8 cellular contexts compared by ENCODE assay signal in the genomic region with DNA sequence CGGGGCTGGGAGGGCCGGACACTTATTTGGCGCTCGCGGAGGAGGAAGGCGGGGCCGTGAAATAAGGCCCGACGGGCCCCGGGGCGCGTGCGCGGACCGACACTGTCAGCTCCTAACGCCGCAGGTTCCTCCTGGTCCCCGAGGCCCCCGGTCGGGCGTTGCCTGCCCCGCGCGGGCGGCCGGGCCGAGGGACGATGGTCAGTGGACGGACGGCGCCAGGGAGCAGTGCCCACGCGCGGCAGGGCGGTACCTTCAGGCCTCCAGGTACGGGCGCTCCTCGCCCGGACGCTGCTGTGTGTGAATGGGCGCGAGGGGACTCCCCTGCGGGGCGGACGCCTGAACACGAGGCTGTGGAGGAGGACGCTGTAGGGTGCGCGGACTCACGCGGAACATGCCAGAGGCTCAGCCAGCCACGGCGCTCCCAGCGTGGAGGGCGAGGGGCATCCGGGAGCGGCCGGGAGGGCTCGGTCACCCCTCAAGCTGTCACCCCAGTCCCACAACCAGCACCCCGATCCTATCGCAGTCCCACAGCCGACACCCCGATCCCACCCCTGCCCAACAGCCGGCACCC. TPM values are rescaled to one million over a fixed set of nuclear protein-coding genes. Genes with fewer than 3 reads are reported as not detected.
DNase-seq lines count a peak whose midpoint lies in the region; ATAC-seq and FAIRE-seq lines count a peak whose summit lies in the region.

No MANE protein-coding gene starts in this region.

- H3K4me1 ChIP-seq in naive thymus-derived CD4-positive, alpha-beta T cell (ENCODE audit: control insufficient read depth in 2 of 2, insufficient read depth in 2 of 2, low read length in 2 of 2), result peaks cover 28 to 40% of the 10 kb centered on the region in 2 donors

- peaks cover 19% of the 10 kb centered on the region for H3K36me3 Mint-ChIP-seq in activated T-helper 1 cell treated with anti-CD3 and anti-CD28 coated beads, Interleukin-12 subunit alpha, Interleukin-12 subunit beta, Interleukin-2, Interleukin-4 antibody, amounts not matched to agents 30 ng/mL and 10 ng/mL and 1 ng/mL, durations not matched to agents 14 hours and 24 hours and 36 hours (ENCODE audit: low read depth)
- H3K36me3 Mint-ChIP-seq in naive thymus-derived CD4-positive, alpha-beta T cell, result peaks cover 4 to 27% (median 13%) of the 10 kb centered on the region in 5 donors
- H3K36me3 Mint-ChIP-seq in stimulated activated memory B cell treated with anti-CD40 and anti-IgM and Interleukin-4, amounts not matched to agents 10 μg/mL and 1 μg/mL and 100 μg/mL, for 72 hours, result peaks cover 25% of the 10 kb centered on the region

- H3K4me1 Mint-ChIP-seq in activated T-helper 1 cell treated with anti-CD3 and anti-CD28 coated beads, Interleukin-12 subunit alpha, Interleukin-12 subunit beta, Interleukin-2, Interleukin-4 antibody, amounts not matched to agents 30 ng/mL and 10 ng/mL and 1 ng/mL, durations not matched to agents 14 hours and 24 hours and 36 hours (ENCODE audit: low read depth), result peaks cover 23% of the 10 kb centered on the region
- H3K4me1 Mint-ChIP-seq in naive thymus-derived CD4-positive, alpha-beta T cell, result peaks cover 28 to 64% (median 42%) of the 10 kb centered on the region in 7 donors
- H3K4me1 Mint-ChIP-seq in stimulated activated memory B cell treated with anti-CD40 and anti-IgM and Interleukin-4, amounts not matched to agents 10 μg/mL and 1 μg/mL and 100 μg/mL, for 72 hours, result peaks cover 59% of the 10 kb centered on the region

- peak overlapping the region; percentile 93 for H3K4me3 ChIP-seq in Jurkat, Clone E6-1 (ENCODE audit: low read length)
- H3K4me3 ChIP-seq in naive thymus-derived CD4-positive, alpha-beta T cell (ENCODE audit: low read length), result peak overlapping the region; percentile 96

- no peaks in the 10 kb centered on the region for H3K27me3 ChIP-seq in naive thymus-derived CD4-positive, alpha-beta T cell (ENCODE audit: control insufficient read depth in 2 of 2, insufficient read depth in 2 of 2, low read length in 2 of 2)

- peaks cover 0 to 11% (median 0%) of the 10 kb centered on the region in 3 experiments for H3K36me3 ChIP-seq in naive thymus-derived CD4-positive, alpha-beta T cell (ENCODE audit: control insufficient read depth in 2 of 3, insufficient read depth in 3 of 3, low read length in 3 of 3)

- no peaks in the 10 kb centered on the region for H3K27me3 Mint-ChIP-seq in activated T-helper 1 cell treated with anti-CD3 and anti-CD28 coated beads, Interleukin-12 subunit alpha, Interleukin-12 subunit beta, Interleukin-2, Interleukin-4 antibody, amounts not matched to agents 30 ng/mL and 10 ng/mL and 1 ng/mL, durations not matched to agents 14 hours and 24 hours and 36 hours (ENCODE audit: insufficient read depth)
- no peaks in the 10 kb centered on the region for H3K27me3 Mint-ChIP-seq in naive thymus-derived CD4-positive, alpha-beta T cell
- no peaks in the 10 kb centered on the region for H3K27me3 Mint-ChIP-seq in stimulated activated memory B cell treated with anti-CD40 and anti-IgM and Interleukin-4, amounts not matched to agents 10 μg/mL and 1 μg/mL and 100 μg/mL, for 72 hours

- CTCF ChIA-PET in naive thymus-derived CD4-positive, alpha-beta T cell (lab: Charles Lee), result interaction anchor here (1.4 kb wide), 1 partner anchor 15 kb away, joined by 6 read pairs; no protein-coding TSS in a partner anchor

- no peaks in the 10 kb centered on the region for H3K9me3 Mint-ChIP-seq in activated T-helper 1 cell treated with anti-CD3 and anti-CD28 coated beads, Interleukin-12 subunit alpha, Interleukin-12 subunit beta, Interleukin-2, Interleukin-4 antibody, amounts not matched to agents 30 ng/mL and 10 ng/mL and 1 ng/mL, durations not matched to agents 14 hours and 24 hours and 36 hours
- H3K9me3 Mint-ChIP-seq in naive thymus-derived CD4-positive, alpha-beta T cell, result peaks cover 0 to 2% (median 0%) of the 10 kb centered on the region in 11 donors
- H3K9me3 Mint-ChIP-seq in stimulated activated memory B cell treated with anti-CD40 and anti-IgM and Interleukin-4, amounts not matched to agents 10 μg/mL and 1 μg/mL and 100 μg/mL, for 72 hours, result no peaks in the 10 kb centered on the region

- DNase-seq in DMS79 (lab: John Stamatoyannopoulos, UW) (peak; percentile 78), RCC 7860 (ENCODE audit: low spot score) (peak; percentile 88), fibroblast of gingiva (ENCODE audit: low read depth) (peak; percentile 94)
- peak; percentile 86 for DNase-seq in Jurkat, Clone E6-1 (ENCODE audit: low read depth, low spot score)
- peak; percentile 95 for DNase-seq in activated T-helper 1 cell treated with anti-CD3 and anti-CD28 coated beads, Interleukin-12 subunit alpha, Interleukin-12 subunit beta, Interleukin-2, Interleukin-4 antibody, amounts not matched to agents 30 ng/mL and 10 ng/mL and 1 ng/mL, durations not matched to agents 14 hours and 24 hours and 36 hours (ENCODE audit: low spot score)
- peak; percentile 74 to 99 (median 97) for DNase-seq in naive thymus-derived CD4-positive, alpha-beta T cell

- intact Hi-C loops in activated T-helper 1 cell treated with anti-CD3 and anti-CD28 coated beads, Interleukin-12 subunit alpha, Interleukin-12 subunit beta, Interleukin-2, Interleukin-4 antibody, amounts not matched to agents 30 ng/mL and 10 ng/mL and 1 ng/mL, durations not matched to agents 14 hours and 24 hours and 36 hours (cut with micrococcal nuclease), result loop anchor here (1.0 to 5.0 kb wide), 9 partner anchors 8 to 436 kb away; partner anchors contain the start of genes PPDPF, TCEA2, TPD52L2 and UCKL1
- intact Hi-C loops in naive thymus-derived CD4-positive, alpha-beta T cell (cut with micrococcal nuclease), result loop anchor here (1.0 to 10.0 kb wide), 14 partner anchors 8 to 832 kb away; partner anchors contain the start of genes RTEL1 (in 2 of the 2), UCKL1 (in 2 of the 2), ARFGAP1 (in 1 of the 2) and ARFRP1 (in 1 of the 2)

- H3K4me3 Mint-ChIP-seq in activated T-helper 1 cell treated with anti-CD3 and anti-CD28 coated beads, Interleukin-12 subunit alpha, Interleukin-12 subunit beta, Interleukin-2, Interleukin-4 antibody, amounts not matched to agents 30 ng/mL and 10 ng/mL and 1 ng/mL, durations not matched to agents 14 hours and 24 hours and 36 hours, result peak overlapping the region; percentile 100
- peak overlapping the region; percentile 93 to 99 (median 98) for H3K4me3 Mint-ChIP-seq in naive thymus-derived CD4-positive, alpha-beta T cell
- peak overlapping the region; percentile 99 for H3K4me3 Mint-ChIP-seq in stimulated activated memory B cell treated with anti-CD40 and anti-IgM and Interleukin-4, amounts not matched to agents 10 μg/mL and 1 μg/mL and 100 μg/mL, for 72 hours

- FAIRE-seq in RCC 7860 (lab: Jason Lieb, UNC), result no peak

- H3K9me3 ChIP-seq in naive thymus-derived CD4-positive, alpha-beta T cell (ENCODE audit: control insufficient read depth in 2 of 3, low read length in 3 of 3), result no peaks in the 10 kb centered on the region

- POLR2A ChIA-PET in naive thymus-derived CD4-positive, alpha-beta T cell (lab: Charles Lee), result interaction anchor here (0.6 to 13.3 kb wide), 15 partner anchors 10 to 525 kb away, joined by 3 to 552 read pairs (median 6); partner anchors contain the start of genes ARFRP1, LIME1, PPDPF and PRPF6

- peak overlapping the region; percentile 98 for H3K27ac Mint-ChIP-seq in activated T-helper 1 cell treated with anti-CD3 and anti-CD28 coated beads, Interleukin-12 subunit alpha, Interleukin-12 subunit beta, Interleukin-2, Interleukin-4 antibody, amounts not matched to agents 30 ng/mL and 10 ng/mL and 1 ng/mL, durations not matched to agents 14 hours and 24 hours and 36 hours
- peak overlapping the region; percentile 79 to 98 (median 95) for H3K27ac Mint-ChIP-seq in naive thymus-derived CD4-positive, alpha-beta T cell
- H3K27ac Mint-ChIP-seq in stimulated activated memory B cell treated with anti-CD40 and anti-IgM and Interleukin-4, amounts not matched to agents 10 μg/mL and 1 μg/mL and 100 μg/mL, for 72 hours, result peak overlapping the region; percentile 85

- H3K27ac ChIP-seq in naive thymus-derived CD4-positive, alpha-beta T cell (ENCODE audit: low read depth, low read length), result peak overlapping the region; percentile 85

- ATAC-seq in GM21717 (IDR thresholded peaks at IDR 0.05; ENCODE audit: unreplicated experiment), result peak; percentile 74
- ATAC-seq in naive thymus-derived CD4-positive, alpha-beta T cell, result peak; percentile 93
- ATAC-seq in stimulated activated memory B cell treated with anti-CD40 and anti-IgM and Interleukin-4, amounts not matched to agents 10 μg/mL and 1 μg/mL and 100 μg/mL, for 72 hours, result peak; percentile 87

RNA-seq across cellular contexts. Expression of gene GMEB2, which starts 0.3 kb away (rescaled TPM):
- 13.4 TPM for polyA plus RNA-seq in Jurkat, Clone E6-1 (2012; ENCODE audit: insufficient read depth, insufficient read length)
- 13.4 and 13.7 TPM in 2 replicates for total RNA-seq in activated T-helper 1 cell treated with anti-CD3 and anti-CD28 coated beads, Interleukin-12 subunit alpha, Interleukin-12 subunit beta, Interleukin-2, Interleukin-4 antibody, amounts not matched to agents 30 ng/mL and 10 ng/mL and 1 ng/mL, durations not matched to agents 14 hours and 24 hours and 36 hours
- total RNA-seq in naive thymus-derived CD4-positive, alpha-beta T cell, result 10 to 100 TPM; 17.4 to 30.2 (median 24.6) TPM
- polyA plus RNA-seq in naive thymus-derived CD4-positive, alpha-beta T cell, result 10 to 100 TPM; 11.0 to 21.9 TPM

RNA-seq across cellular contexts. Expression of gene STMN3, which starts 26.0 kb away (rescaled TPM):
- 98.7 TPM for polyA plus RNA-seq in Jurkat, Clone E6-1 (2012; ENCODE audit: insufficient read depth, insufficient read length)
- 5.3 and 5.5 TPM in 2 replicates for total RNA-seq in activated T-helper 1 cell treated with anti-CD3 and anti-CD28 coated beads, Interleukin-12 subunit alpha, Interleukin-12 subunit beta, Interleukin-2, Interleukin-4 antibody, amounts not matched to agents 30 ng/mL and 10 ng/mL and 1 ng/mL, durations not matched to agents 14 hours and 24 hours and 36 hours
- 100 to 1,000 TPM in 2 of 5 experiments, 10 to 100 TPM in 3; 34.2 to 122 (median 70.3) TPM for total RNA-seq in naive thymus-derived CD4-positive, alpha-beta T cell
- polyA plus RNA-seq in naive thymus-derived CD4-positive, alpha-beta T cell, result 10 to 100 TPM; 33.5 to 37.0 TPM

RNA-seq across cellular contexts. Expression of gene RTEL1, which starts 30.9 kb away (rescaled TPM):
- polyA plus RNA-seq in Jurkat, Clone E6-1 (2012; ENCODE audit: insufficient read depth, insufficient read length), result 22.2 TPM
- 54.4 and 55.5 TPM in 2 replicates for total RNA-seq in activated T-helper 1 cell treated with anti-CD3 and anti-CD28 coated beads, Interleukin-12 subunit alpha, Interleukin-12 subunit beta, Interleukin-2, Interleukin-4 antibody, amounts not matched to agents 30 ng/mL and 10 ng/mL and 1 ng/mL, durations not matched to agents 14 hours and 24 hours and 36 hours
- 10 to 100 TPM; 28.4 to 47.2 (median 32.4) TPM for total RNA-seq in naive thymus-derived CD4-positive, alpha-beta T cell
- polyA plus RNA-seq in naive thymus-derived CD4-positive, alpha-beta T cell, result 1 to 10 TPM; 1.9 to 8.6 TPM

RNA-seq across cellular contexts. Expression of gene HELZ2, which starts 53.2 kb away (rescaled TPM):
- 3.6 TPM for polyA plus RNA-seq in Jurkat, Clone E6-1 (2012; ENCODE audit: insufficient read depth, insufficient read length)
- total RNA-seq in activated T-helper 1 cell treated with anti-CD3 and anti-CD28 coated beads, Interleukin-12 subunit alpha, Interleukin-12 subunit beta, Interleukin-2, Interleukin-4 antibody, amounts not matched to agents 30 ng/mL and 10 ng/mL and 1 ng/mL, durations not matched to agents 14 hours and 24 hours and 36 hours, result 17.9 and 18.9 TPM in 2 replicates
- total RNA-seq in naive thymus-derived CD4-positive, alpha-beta T cell, result 100 to 1,000 TPM in 1 of 5 experiments, 10 to 100 TPM in 4; 24.4 to 102 (median 42.1) TPM
- polyA plus RNA-seq in naive thymus-derived CD4-positive, alpha-beta T cell, result 1 to 10 TPM; 3.8 to 5.8 TPM

Comparison
In these comparisons a context has a peak if more than half of its experiments do, and no peak if none do; other contexts are left out.
1. Peak in every context shown above with its lines: DNase-seq, ATAC-seq, H3K4me3 ChIP-seq and H3K27ac ChIP-seq.